Comparison of ENCODE assay signal across 11 cellular contexts in the genomic region with DNA sequence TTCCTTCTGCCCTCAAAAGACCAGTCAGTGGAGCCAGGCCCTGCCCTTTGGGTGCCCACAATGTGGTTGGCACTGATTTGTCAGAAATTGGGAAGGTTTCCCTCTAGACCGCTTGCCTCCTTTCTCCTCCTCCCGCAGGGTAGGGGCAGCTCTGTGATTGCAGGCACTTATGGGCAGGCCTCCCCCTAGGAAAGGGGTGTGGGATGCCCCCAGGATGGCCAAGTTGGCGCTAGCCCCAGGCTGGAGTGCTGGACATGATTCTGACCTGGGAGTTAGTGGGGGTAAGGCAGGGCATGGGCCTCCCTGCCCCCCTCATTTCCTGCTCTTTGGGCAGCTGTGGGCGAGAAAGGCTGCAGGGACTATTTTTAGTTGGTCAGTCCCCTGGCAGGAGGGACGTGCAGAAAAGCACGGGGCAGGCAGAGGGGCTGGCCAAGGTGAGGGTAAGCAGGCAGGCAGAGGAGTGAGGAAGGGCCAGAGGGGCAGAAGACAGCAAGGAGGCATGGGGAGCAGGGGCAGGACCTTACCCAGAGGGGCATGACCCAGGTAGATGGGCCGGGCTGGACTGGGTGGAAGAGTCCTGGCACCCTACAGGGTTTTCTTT. TPM values are rescaled to one million over a fixed set of nuclear protein-coding genes. Genes with fewer than 3 reads are reported as not detected.
DNase-seq lines count a peak whose midpoint lies in the region; ATAC-seq and TF ChIP-seq lines count a peak whose summit lies in the region.
"Had no signal": no experiment of that assay in that cellular context is flagged by ENCODE, and none has a peak within 500 bp of the region (broad histone marks: within the 10 kb centered on the region; RNA-seq: fewer than 3 reads in every experiment).

No MANE protein-coding gene starts in this region.

- no peak for TF ChIP-seq POLR2A in heart left ventricle (IDR thresholded peaks at IDR 0.05)
- TF ChIP-seq POLR2A in gastrocnemius medialis (IDR thresholded peaks at IDR 0.05), result peak; percentile 84 to 85

- intact Hi-C loops in heart left ventricle (cut with DNase I) (loop anchor here in 1 of 10 donors (10.0 kb wide), 1 partner anchor 647 kb away; the partner anchor contains the start of genes PNMT and TCAP), gastrocnemius medialis (cut with DNase I; ENCODE audit: low total_unique reads) (loop anchor here (10.0 kb wide), 1 partner anchor 297 kb away; the partner anchor contains the start of gene CSF3)
- intact Hi-C loops in CD4-positive, alpha-beta T cell (cut with DNase I, micrococcal nuclease), result loop anchor here in 1 of 2 experiments (5.0 kb wide), 1 partner anchor 225 kb away; no protein-coding TSS in a partner anchor

- no peaks in the 10 kb centered on the region for H3K9me3 ChIP-seq in heart left ventricle
- no peaks in the 10 kb centered on the region for H3K9me3 ChIP-seq in gastrocnemius medialis
- H3K9me3 ChIP-seq in CD4-positive, alpha-beta T cell (ENCODE audit: control insufficient read depth, low read length), result no peaks in the 10 kb centered on the region

- no peaks in the 10 kb centered on the region for H3K27me3 Mint-ChIP-seq in CD4-positive, alpha-beta T cell

- H3K27ac ChIP-seq in heart left ventricle (peak overlapping the region; percentile 61 to 99 (median 88)), gastrocnemius medialis (peak overlapping the region; percentile 95 to 100 (median 98))
- H3K27ac ChIP-seq in CD4-positive, alpha-beta T cell (ENCODE audit: low read depth, low read length), result no peak overlapping the region

- POLR2A ChIA-PET in CD4-positive, alpha-beta T cell (lab: Charles Lee), result interaction anchor here (1.1 kb wide), 1 partner anchor 10 kb away, joined by 4 read pairs; no protein-coding TSS in a partner anchor

- peaks cover 55% of the 10 kb centered on the region for H3K4me1 Mint-ChIP-seq in CD4-positive, alpha-beta T cell (ENCODE audit: low read depth)

- H3K36me3 Mint-ChIP-seq in CD4-positive, alpha-beta T cell (ENCODE audit: low read depth), result no peaks in the 10 kb centered on the region

- H3K27ac Mint-ChIP-seq in CD4-positive, alpha-beta T cell, result no peak overlapping the region
- H3K27ac Mint-ChIP-seq: H9 had no signal

- no peak for TF ChIP-seq CTCF in GM10266 (IDR thresholded peaks at IDR 0.05; ENCODE audit: control insufficient read depth, insufficient read depth, low read depth, missing control alignments)
- TF ChIP-seq CTCF in heart left ventricle (IDR thresholded peaks at IDR 0.05), result no peak
- peak in 2 of 5 experiments; percentile 6 to 8 for TF ChIP-seq CTCF in gastrocnemius medialis (IDR thresholded peaks at IDR 0.05 in 4 of 5, conservative IDR thresholded peaks at IDR 0.05 in 1 of 5)
- TF ChIP-seq CTCF in CD4-positive, alpha-beta T cell (IDR thresholded peaks at IDR 0.05), result no peak

- H3K9me3 Mint-ChIP-seq in CD4-positive, alpha-beta T cell, result no peaks in the 10 kb centered on the region
- H3K9me3 Mint-ChIP-seq: H9 had no signal

- H3K36me3 ChIP-seq in heart left ventricle (no peaks in the 10 kb centered on the region), gastrocnemius medialis (no peaks in the 10 kb centered on the region)

- in situ Hi-C loops in gastrocnemius medialis (cut with MboI; ENCODE audit: low sequenced_read_pairs in 4 of 4), result no loop called here

- DNase-seq in GM10266 (ENCODE audit: extremely low spot score) (peak; percentile 31), RPMI7951 (ENCODE audit: low read depth) (peak; percentile 77), heart left ventricle (peak in 4 of 5 donors; percentile 68 to 81 (median 73)), gastrocnemius medialis (peak; percentile 85 to 94)
- DNase-seq in CD4-positive, alpha-beta T cell, result no peak
- DNase-seq in stimulated activated CD4-positive, alpha-beta T cell treated with anti-CD3 and anti-CD28 coated beads, Interleukin-4, amount 100 ng/mL, for 24 hours, result no peak
- DNase-seq: H9, NCI-H187 had no signal

- H3K4me1 ChIP-seq in heart left ventricle, result peaks cover 29 to 100% (median 97%) of the 10 kb centered on the region in 12 donors
- peaks cover 96 to 98% of the 10 kb centered on the region in 2 donors for H3K4me1 ChIP-seq in gastrocnemius medialis

- H3K4me3 Mint-ChIP-seq in CD4-positive, alpha-beta T cell, result no peak overlapping the region
- H3K4me3 Mint-ChIP-seq: H9 had no signal

- CTCF ChIA-PET in CD4-positive, alpha-beta T cell (lab: Charles Lee), result interaction anchor here (6.8 kb wide), 1 partner anchor 43 kb away, joined by 40 read pairs; no protein-coding TSS in a partner anchor

- H3K27me3 ChIP-seq in heart left ventricle (no peaks in the 10 kb centered on the region), gastrocnemius medialis (no peaks in the 10 kb centered on the region)
- no peaks in the 10 kb centered on the region for H3K27me3 ChIP-seq in CD4-positive, alpha-beta T cell (ENCODE audit: control insufficient read depth, insufficient read depth, low read length)

- peak; percentile 38 to 63 (median 53) for ATAC-seq in heart left ventricle
- ATAC-seq in gastrocnemius medialis, result peak; percentile 54 to 63
- ATAC-seq in CD4-positive, alpha-beta T cell (ENCODE audit: poor library complexity), result no peak
- no peak for ATAC-seq in HG02884 (IDR thresholded peaks at IDR 0.05; ENCODE audit: unreplicated experiment)
- ATAC-seq in HG03354 (IDR thresholded peaks at IDR 0.05; ENCODE audit: poor library complexity, severe bottlenecking, unreplicated experiment), result no peak
- ATAC-seq: activated CD4-positive, CD25-positive, alpha-beta regulatory T cell treated with anti-CD3 and anti-CD28 coated beads, Interleukin-2, amount 50 U/mL, for 24 hours had no signal

- peak overlapping the region in 1 of 12 donors; percentile 9 for H3K4me3 ChIP-seq in heart left ventricle
- peak overlapping the region in 2 of 4 donors; percentile 2 to 18 for H3K4me3 ChIP-seq in gastrocnemius medialis

- WGBS in heart left ventricle, 4 donors, result 23 to 27% (median 25%) methylated on average over 6 to 7 of the region's 7 CpGs

RNA-seq across cellular contexts. Expression of gene RARA, which starts 3.3 kb away (rescaled TPM):
- 10.2 and 13.3 TPM in 2 replicates for total RNA-seq in RPMI7951 (2014; rRNA removed; shearing (Covaris generic))
- total RNA-seq in heart left ventricle, result 10 to 100 TPM; 14.1 to 41.4 (median 19.4) TPM
- 10 to 100 TPM; 15.5 to 22.0 TPM for polyA plus RNA-seq in heart left ventricle
- total RNA-seq in gastrocnemius medialis, result 10 to 100 TPM; 20.3 to 67.0 (median 48.4) TPM
- total RNA-seq in CD4-positive, alpha-beta T cell, result 100 to 1,000 TPM; 114 to 115 TPM

RNA-seq across cellular contexts. Expression of gene CDC6, which starts 24.6 kb away (rescaled TPM):
- 38.9 and 41.2 TPM in 2 replicates for total RNA-seq in RPMI7951 (2014; rRNA removed; shearing (Covaris generic))
- total RNA-seq in heart left ventricle (1 to 10 TPM in 2 of 9 donors, under 1 TPM in 7; 0.07 to 9.8 (median 0.69) TPM), gastrocnemius medialis (under 1 TPM in 3 of 4 donors, not detected in 1; 0.27 to 0.75 (median 0.66) TPM)
- polyA plus RNA-seq in heart left ventricle, result 1 to 10 TPM in 1 of 2 donors, under 1 TPM in 1; 0.34 to 2.8 TPM
- 1 to 10 TPM; 1.0 to 1.8 TPM for total RNA-seq in CD4-positive, alpha-beta T cell

RNA-seq across cellular contexts. Expression of gene GJD3, which starts 52.3 kb away (rescaled TPM):
- not detected in 2 replicates for total RNA-seq in RPMI7951 (2014; rRNA removed; shearing (Covaris generic))
- 1 to 10 TPM; 1.2 to 8.7 (median 2.2) TPM for total RNA-seq in heart left ventricle
- under 1 TPM; 0.30 to 0.35 TPM for polyA plus RNA-seq in heart left ventricle
- 1 to 10 TPM in 1 of 4 donors, under 1 TPM in 1, not detected in 2; 0.98 to 1.2 TPM for total RNA-seq in gastrocnemius medialis
- not detected for total RNA-seq in CD4-positive, alpha-beta T cell
- total RNA-seq: H9 had no signal

Comparison
In these comparisons a context has a peak if more than half of its experiments do, and no peak if none do; other contexts are left out.
1. DNase-seq: peak in GM10266 (single experiment), RPMI7951 (single experiment), heart left ventricle (4 of 5) and gastrocnemius medialis (2 of 2); none in CD4-positive, alpha-beta T cell (0 of 10) and stimulated activated CD4-positive, alpha-beta T cell treated with anti-CD3 and anti-CD28 coated beads, Interleukin-4, amount 100 ng/mL, for 24 hours (single experiment).
2. ATAC-seq: peak in heart left ventricle (4 of 4) and gastrocnemius medialis (2 of 2); none in CD4-positive, alpha-beta T cell (single experiment), HG02884 (single experiment) and HG03354 (single experiment).
3. POLR2A ChIP-seq: peak in gastrocnemius medialis (2 of 2); none in heart left ventricle (0 of 2).